1 cellular context compared by ENCODE assay signal in genomic region chr6:3906191-3907019, GRCh38.
TF ChIP-seq lines count a peak whose summit lies in the region.

No MANE protein-coding gene starts in this region.

TF ChIP-seq in HepG2, 621 proteins besides CTCF, POLR2A, EP300 and RAD21 (continued from another document and continues in another):
- peak; percentile 85 for TF ChIP-seq ZNF609 (CRISPR knock-in tag; IDR thresholded peaks at IDR 0.05; ENCODE audit: borderline replicate concordance)
- TF ChIP-seq ZBTB21 (CRISPR knock-in tag; IDR thresholded peaks at IDR 0.05) = no peak
- TF ChIP-seq MAFG (CRISPR knock-in tag; IDR thresholded peaks at IDR 0.05) = no peak
- peak; percentile 93 for TF ChIP-seq MLX (CRISPR knock-in tag; IDR thresholded peaks at IDR 0.05)
- no peak; the same call in 1 of the 2 replicates for TF ChIP-seq TARDBP (CRISPR knock-in tag; IDR thresholded peaks at IDR 0.05)
- peak; percentile 95 for TF ChIP-seq PAXIP1 (CRISPR knock-in tag; conservative IDR thresholded peaks at IDR 0.05)
- TF ChIP-seq MIER2 (CRISPR knock-in tag; IDR thresholded peaks at IDR 0.05) = peak; percentile 70
- peak; percentile 74; the same call in 1 of the 2 replicates for TF ChIP-seq ZMYM2 (CRISPR knock-in tag; IDR thresholded peaks at IDR 0.05)
- no peak for TF ChIP-seq ZNF496 (CRISPR knock-in tag; IDR thresholded peaks at IDR 0.05; ENCODE audit: insufficient replicate concordance)
- no peak for TF ChIP-seq ZNF749 (CRISPR knock-in tag; IDR thresholded peaks at IDR 0.05; ENCODE audit: borderline replicate concordance)
- peak; percentile 85 for TF ChIP-seq HIVEP1 (CRISPR knock-in tag; IDR thresholded peaks at IDR 0.05)
- TF ChIP-seq ETV6 (CRISPR knock-in tag; conservative IDR thresholded peaks at IDR 0.05) = 0 out of 2 replicates have a peak, but pooled peaks have one; percentile 16
- TF ChIP-seq LRRFIP1 (CRISPR knock-in tag; conservative IDR thresholded peaks at IDR 0.05) = no peak
- TF ChIP-seq ARID5B (CRISPR knock-in tag; IDR thresholded peaks at IDR 0.05) = peak; percentile 97
- no peak for TF ChIP-seq ZNF780A (CRISPR knock-in tag; IDR thresholded peaks at IDR 0.05)
- TF ChIP-seq JUNB (CRISPR knock-in tag; IDR thresholded peaks at IDR 0.05; ENCODE audit: borderline replicate concordance) = 0 out of 2 replicates have a peak, but pooled peaks have one; percentile 25
- TF ChIP-seq TFDP2 (CRISPR knock-in tag; IDR thresholded peaks at IDR 0.05) = peak; percentile 88
- TF ChIP-seq ZNF17 (CRISPR knock-in tag; IDR thresholded peaks at IDR 0.05) = no peak
- TF ChIP-seq CEBPB (IDR thresholded peaks at IDR 0.05; ENCODE audit: borderline replicate concordance, low read depth, low read length) = no peak
- TF ChIP-seq TOE1 (CRISPR knock-in tag; IDR thresholded peaks at IDR 0.05) = peak; percentile 82; the same call in 1 of the 2 replicates
- peak; percentile 69; the same call in 1 of the 2 replicates for TF ChIP-seq ZNF558 (CRISPR knock-in tag; IDR thresholded peaks at IDR 0.05; ENCODE audit: borderline replicate concordance)
- TF ChIP-seq CENPT (CRISPR knock-in tag; IDR thresholded peaks at IDR 0.05; ENCODE audit: low read depth) = no peak
- TF ChIP-seq HOXA5 (CRISPR knock-in tag; IDR thresholded peaks at IDR 0.05) = peak; percentile 93; the same call in 1 of the 2 replicates
- TF ChIP-seq ZNF740 (CRISPR knock-in tag; IDR thresholded peaks at IDR 0.05) = no peak; the same call in 1 of the 2 replicates
- TF ChIP-seq STAG1 (CRISPR knock-in tag; IDR thresholded peaks at IDR 0.05) = peak; percentile 36; the same call in 1 of the 2 replicates
- peak; percentile 65; the same call in 1 of the 2 replicates for TF ChIP-seq KAT8 (CRISPR knock-in tag; IDR thresholded peaks at IDR 0.05)
- TF ChIP-seq ZNF143 (CRISPR knock-in tag; IDR thresholded peaks at IDR 0.05) = peak; percentile 66
- peak; percentile 78 for TF ChIP-seq AHR (CRISPR knock-in tag; IDR thresholded peaks at IDR 0.05)
- peak; percentile 98 for TF ChIP-seq SALL1 (CRISPR knock-in tag; IDR thresholded peaks at IDR 0.05)
- TF ChIP-seq U2AF2 (IDR thresholded peaks at IDR 0.05; ENCODE audit: low read depth, low read length) = no peak
- TF ChIP-seq FOXP4 (CRISPR knock-in tag; IDR thresholded peaks at IDR 0.05) = peak; percentile 86
- TF ChIP-seq HNRNPUL1 (IDR thresholded peaks at IDR 0.05; ENCODE audit: low read depth, low read length) = no peak
- TF ChIP-seq TERF1 (CRISPR knock-in tag; IDR thresholded peaks at IDR 0.05) = no peak
- TF ChIP-seq GATA4 (IDR thresholded peaks at IDR 0.05; ENCODE audit: borderline replicate concordance, low read depth) = no peak
